Comparison of ENCODE assay signal across 22 cellular contexts in genomic region chr17:22484826-22485225, GRCh38.
"Had no signal": no experiment of that assay in that cellular context is flagged by ENCODE, and none has a peak within 500 bp of the region (broad histone marks: within the 10 kb centered on the region; RNA-seq: fewer than 3 reads in every experiment).

No MANE protein-coding gene starts in this region.

- H3K36me3 ChIP-seq: colonic mucosa, esophagus muscularis mucosa, esophagus squamous epithelium, gastrocnemius medialis, gastroesophageal sphincter, heart left ventricle, heart right ventricle had no signal

- H3K4me1 ChIP-seq: colonic mucosa, esophagus muscularis mucosa, esophagus squamous epithelium, foreskin keratinocyte, gastrocnemius medialis, gastroesophageal sphincter, heart left ventricle, heart right ventricle had no signal

- ATAC-seq: effector memory CD8-positive, alpha-beta T cell; esophagus mucosa; foreskin keratinocyte; gastrocnemius medialis; gastroesophageal sphincter; heart left ventricle; heart right ventricle had no signal

- DNase-seq: colonic mucosa; cortex of kidney; dermis blood vessel endothelial cell; dorsolateral prefrontal cortex; effector CD4-positive, alpha-beta T cell; effector CD8-positive, alpha-beta T cell; effector memory CD4-positive, alpha-beta T cell; effector memory CD8-positive, alpha-beta T cell; endodermal cell; erythroblast; esophagus squamous epithelium; foreskin fibroblast; foreskin keratinocyte; foreskin melanocyte; gastrocnemius medialis; glutamatergic neuron; heart left ventricle; heart right ventricle had no signal

- H3K9me3 ChIP-seq: colonic mucosa, gastrocnemius medialis had no signal

- H3K27ac ChIP-seq: colonic mucosa, dorsolateral prefrontal cortex, epithelial cell of prostate, esophagus muscularis mucosa, esophagus squamous epithelium, foreskin keratinocyte, gastrocnemius medialis, gastroesophageal sphincter, heart left ventricle, heart right ventricle had no signal

- H3K27me3 ChIP-seq: colonic mucosa, esophagus muscularis mucosa, esophagus squamous epithelium, foreskin keratinocyte, gastrocnemius medialis, heart left ventricle, heart right ventricle had no signal

- H3K4me3 ChIP-seq: colonic mucosa, dorsolateral prefrontal cortex, esophagus muscularis mucosa, esophagus squamous epithelium, gastrocnemius medialis, gastroesophageal sphincter, heart left ventricle, heart right ventricle had no signal
